Comparison of ENCODE assay signal across 15 cellular contexts in genomic region chr15:63111481-63111880, GRCh38.
"Had no signal": no experiment of that assay in that cellular context is flagged by ENCODE, and none has a peak within 500 bp of the region (broad histone marks: within the 10 kb centered on the region; RNA-seq: fewer than 3 reads in every experiment).

No MANE protein-coding gene starts in this region.

- H3K27me3 ChIP-seq: ovary, upper lobe of right lung had no signal

- H3K27ac ChIP-seq: ovary, thoracic aorta, upper lobe of right lung had no signal

- ATAC-seq: activated T-helper 17 cell treated with anti-CD3 and anti-CD28 coated beads, Interleukin-2, amount 50 U/mL, for 72 hours had no signal

- DNase-seq: activated CD4-positive, CD25-positive, alpha-beta regulatory T cell treated with anti-CD3 and anti-CD28 coated beads, Interleukin-2, amount 50 U/mL, for 72 hours; activated naive CD4-positive, alpha-beta T cell treated with Interleukin-2 at 50 U/mL for 16 hours; anterior cingulate cortex; cerebellar nuclear complex; effector memory CD4-positive, alpha-beta T cell; foreskin fibroblast; glutamatergic neuron; hypothalamus; kidney; ovary; stimulated activated CD4-positive, alpha-beta T cell treated with anti-CD3 and anti-CD28 coated beads, Interleukin-12 subunit alpha, Interleukin-12 subunit beta, amount 100 ng/mL, for 4 hours; stimulated activated CD4-positive, alpha-beta T cell treated with anti-CD3 and anti-CD28 coated beads, Interleukin-2, amount 100 ng/mL, for 24 hours; upper lobe of right lung had no signal

- H3K4me1 ChIP-seq: upper lobe of right lung had no signal

- FAIRE-seq: kidney had no signal

- H3K4me3 ChIP-seq: ovary, thoracic aorta, upper lobe of right lung had no signal

- H3K36me3 ChIP-seq: ovary, thoracic aorta, upper lobe of right lung had no signal

- H3K9me3 ChIP-seq: ovary, thoracic aorta, upper lobe of right lung had no signal
